ENCODE assay signal across 8 cellular contexts in the genomic region with DNA sequence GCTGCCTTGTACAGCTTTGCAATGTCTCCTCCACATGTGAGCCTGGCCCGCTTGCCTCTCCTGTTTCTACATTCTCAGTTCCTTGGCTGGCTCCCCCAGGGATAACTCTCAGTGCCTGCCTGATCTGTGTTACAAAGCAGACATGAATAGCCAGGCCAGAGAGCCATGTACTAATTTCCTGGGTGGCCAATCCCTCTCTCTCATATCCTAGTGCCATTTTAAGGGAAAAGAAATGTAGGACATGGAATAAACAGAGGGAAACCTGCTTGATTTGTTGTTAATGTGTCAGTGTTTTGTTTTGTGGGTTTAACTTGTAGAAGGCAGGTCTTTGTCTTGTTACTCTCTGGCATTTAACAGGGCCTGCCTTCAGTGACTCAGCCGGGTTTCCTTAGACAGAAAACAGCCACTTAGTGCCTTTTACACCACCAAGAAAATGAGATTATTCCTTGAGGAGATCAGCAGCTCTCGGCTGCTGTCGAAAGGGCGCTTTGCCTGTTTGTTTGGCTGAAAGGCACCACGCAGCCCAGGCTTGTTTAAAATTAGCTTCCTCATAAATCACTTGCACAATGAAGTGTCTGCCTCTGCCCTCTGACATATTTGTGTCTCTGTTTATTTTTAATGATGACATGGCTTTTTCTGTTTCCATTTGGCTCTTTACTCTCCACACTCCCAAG.
DNase-seq lines count a peak whose midpoint lies in the region; ATAC-seq and TF ChIP-seq lines count a peak whose summit lies in the region.

No MANE protein-coding gene starts in this region.

- peaks cover 7% of the 10 kb centered on the region for H3K9me3 ChIP-seq in adipocyte (ENCODE audit: control insufficient read depth, low read length)
- H3K9me3 ChIP-seq in hepatocyte (ENCODE audit: low read depth): no peaks in the 10 kb centered on the region

- in situ Hi-C loops in ACHN (cut with HindIII; ENCODE audit: low pct_ligation_motif_present, low pct_unique_long_range_greater_than_20kb, low sequenced_read_pairs): no loop called here

- WGBS in hepatocyte (ENCODE audit: low lambda C conversion rate, missing lambda C conversion rate): 18% methylated on average over 6 of the region's 6 CpGs

- H3K79me2 ChIP-seq in hepatocyte: no peaks in the 10 kb centered on the region

- H3K4me3 ChIP-seq in H7 (ENCODE audit: insufficient read depth, low read depth, low read length) (no peak overlapping the region), adipocyte (ENCODE audit: low read length) (peak overlapping the region; percentile 2), hepatocyte (no peak overlapping the region), dorsolateral prefrontal cortex (no peak overlapping the region)

- no peaks in the 10 kb centered on the region for H3K36me3 ChIP-seq in H7 (replicated peaks; ENCODE audit: control insufficient read depth, insufficient read depth, low read length)
- no peaks in the 10 kb centered on the region for H3K36me3 ChIP-seq in adipocyte (ENCODE audit: control insufficient read depth, insufficient read depth, low read length, severe bottlenecking)
- no peaks in the 10 kb centered on the region for H3K36me3 ChIP-seq in hepatocyte (replicated peaks; ENCODE audit: insufficient read depth, low read depth)

- peak overlapping the region; percentile 24 for H2AFZ ChIP-seq in hepatocyte

- H3K9ac ChIP-seq in adipocyte (ENCODE audit: low read length): peak overlapping the region; percentile 89

- H3K4me2 ChIP-seq in hepatocyte: peak overlapping the region; percentile 39

- TF ChIP-seq CTCF in hepatocyte (IDR thresholded peaks at IDR 0.05; ENCODE audit: poor library complexity) (no peak), dorsolateral prefrontal cortex (IDR thresholded peaks at IDR 0.05 in 54 of 56, conservative IDR thresholded peaks at IDR 0.05 in 2 of 56; ENCODE audit: low read depth in 1 of 56, partially characterized antibody in 56 of 56) (no peak)

- no peaks in the 10 kb centered on the region for H4K20me1 ChIP-seq in hepatocyte (ENCODE audit: insufficient read depth, poor library complexity, severe bottlenecking)

- intact Hi-C loops in dorsolateral prefrontal cortex (cut with DNase I): no loop called here

- H3K9me2 ChIP-seq in hepatocyte (replicated peaks; ENCODE audit: insufficient read depth): no peaks in the 10 kb centered on the region

- DNase-seq in H7 (peak; percentile 9), adipocyte (ENCODE audit: low read depth) (peak; percentile 80), hepatocyte (ENCODE audit: low spot score) (peak; percentile 67), renal cortical epithelial cell (ENCODE audit: low read depth) (peak; percentile 82), dorsolateral prefrontal cortex (no peak), ACHN (no peak)

- H3K27me3 ChIP-seq in H7 (ENCODE audit: control insufficient read depth, insufficient read depth, low read length): no peaks in the 10 kb centered on the region
- H3K27me3 ChIP-seq in adipocyte (replicated peaks; ENCODE audit: control insufficient read depth, insufficient read depth, low read length): no peaks in the 10 kb centered on the region
- H3K27me3 ChIP-seq in hepatocyte: no peaks in the 10 kb centered on the region
- H3K27me3 ChIP-seq in dorsolateral prefrontal cortex: no peaks in the 10 kb centered on the region

- H3K27ac ChIP-seq in hepatocyte (peak overlapping the region; percentile 81), dorsolateral prefrontal cortex (peak overlapping the region in 28 of 59 donors; percentile 0 to 78 (median 38))

- H3K4me1 ChIP-seq in adipocyte (ENCODE audit: control insufficient read depth, insufficient read depth, low read length) (peaks cover 45% of the 10 kb centered on the region), hepatocyte (ENCODE audit: insufficient read depth) (peaks cover 19% of the 10 kb centered on the region)

- ATAC-seq in HG03159 (IDR thresholded peaks at IDR 0.05; ENCODE audit: unreplicated experiment) (no peak), HG02623 (IDR thresholded peaks at IDR 0.05; ENCODE audit: unreplicated experiment) (no peak)

Comparison
In these comparisons a context has a peak if more than half of its experiments do, and no peak if none do; other contexts are left out.
1. DNase-seq: peak in H7 (single experiment), adipocyte (single experiment), hepatocyte (single experiment) and renal cortical epithelial cell (single experiment); none in dorsolateral prefrontal cortex (0 of 10) and ACHN (single experiment).